In genomic region chr22:17376950-17377349, GRCh38 we compare ENCODE assay signal across 28 cellular contexts. TPM values are rescaled to one million over a fixed set of nuclear protein-coding genes. Genes with fewer than 3 reads are reported as not detected.
"Had no signal": no experiment of that assay in that cellular context is flagged by ENCODE, and none has a peak within 500 bp of the region (broad histone marks: within the 10 kb centered on the region; RNA-seq: fewer than 3 reads in every experiment).

No MANE protein-coding gene starts in this region.

- H3K4me1 Mint-ChIP-seq: activated CD4-positive, alpha-beta T cell treated with anti-CD3 and anti-CD28 coated beads for 36 hours; activated naive CD8-positive, alpha-beta T cell treated with anti-CD3 and anti-CD28 coated beads for 36 hours; immature natural killer cell; T-cell had no signal

- H3K27ac Mint-ChIP-seq: activated CD4-positive, alpha-beta T cell treated with anti-CD3 and anti-CD28 coated beads for 36 hours; activated naive CD4-positive, alpha-beta T cell treated with anti-CD3 and anti-CD28 coated beads for 36 hours; activated naive CD8-positive, alpha-beta T cell treated with anti-CD3 and anti-CD28 coated beads for 36 hours; immature natural killer cell; mesothelial cell of epicardium; naive thymus-derived CD4-positive, alpha-beta T cell; T-cell had no signal

- H3K9me3 Mint-ChIP-seq: activated naive CD4-positive, alpha-beta T cell treated with anti-CD3 and anti-CD28 coated beads for 36 hours; activated naive CD8-positive, alpha-beta T cell treated with anti-CD3 and anti-CD28 coated beads for 36 hours; immature natural killer cell; mesothelial cell of epicardium; naive thymus-derived CD4-positive, alpha-beta T cell; T-cell had no signal

- H3K36me3 Mint-ChIP-seq: activated naive CD8-positive, alpha-beta T cell treated with anti-CD3 and anti-CD28 coated beads for 36 hours; immature natural killer cell; mesothelial cell of epicardium; naive thymus-derived CD4-positive, alpha-beta T cell; T-cell had no signal

- DNase-seq: activated CD4-positive, alpha-beta T cell treated with anti-CD3 and anti-CD28 coated beads for 36 hours; activated CD4-positive, alpha-beta T cell treated with anti-CD3 and anti-CD28 coated beads, Interleukin-2, amount 50 U/mL, for 4 hours; activated CD4-positive, CD25-positive, alpha-beta regulatory T cell; activated effector memory CD4-positive, alpha-beta T cell treated with anti-CD3 and anti-CD28 coated beads, Interleukin-2, amount 50 U/mL, for 16 hours; activated naive CD4-positive, alpha-beta T cell treated with anti-CD3 and anti-CD28 coated beads for 36 hours; activated naive CD8-positive, alpha-beta T cell treated with anti-CD3 and anti-CD28 coated beads for 36 hours; adrenal gland; aorta; body of pancreas; dorsolateral prefrontal cortex; effector memory CD4-positive, alpha-beta T cell; erythroblast; head of caudate nucleus; hypothalamus; immature natural killer cell; kidney; left colon; naive thymus-derived CD4-positive, alpha-beta T cell; occipital lobe; stimulated activated CD4-positive, alpha-beta T cell treated with anti-CD3 and anti-CD28 coated beads, Interleukin-2, amount 100 ng/mL, for 48 hours; stimulated activated naive CD4-positive, alpha-beta T cell treated with Interleukin-2 at 50 U/mL for 16 hours; T-cell had no signal

- H3K4me3 Mint-ChIP-seq: activated CD4-positive, alpha-beta T cell treated with anti-CD3 and anti-CD28 coated beads for 36 hours; activated naive CD4-positive, alpha-beta T cell treated with anti-CD3 and anti-CD28 coated beads for 36 hours; activated naive CD8-positive, alpha-beta T cell treated with anti-CD3 and anti-CD28 coated beads for 36 hours; immature natural killer cell; mesothelial cell of epicardium; naive thymus-derived CD4-positive, alpha-beta T cell; T-cell had no signal

- H3K9me3 ChIP-seq: adrenal gland, body of pancreas, right atrium auricular region, tibial nerve had no signal

- H3K4me1 ChIP-seq: adrenal gland, body of pancreas, parathyroid adenoma, tibial nerve had no signal

- H3K4me3 ChIP-seq: adrenal gland, body of pancreas, coronary artery, dorsolateral prefrontal cortex, right atrium auricular region, tibial nerve had no signal

- ATAC-seq: activated CD4-positive, alpha-beta T cell treated with anti-CD3 and anti-CD28 coated beads for 36 hours; body of pancreas; left colon; naive thymus-derived CD4-positive, alpha-beta T cell; T-cell had no signal

- H3K9ac ChIP-seq: parathyroid adenoma had no signal

- H3K27me3 ChIP-seq: body of pancreas, right atrium auricular region had no signal

- H3K36me3 ChIP-seq: adrenal gland, right atrium auricular region, tibial nerve had no signal

- H2AFZ ChIP-seq: parathyroid adenoma had no signal

- H3K27ac ChIP-seq: adrenal gland, body of pancreas, coronary artery, parathyroid adenoma, tibial nerve had no signal

RNA-seq across cellular contexts. Expression of gene CECR2, which starts 7.7 kb away (rescaled TPM):
- total RNA-seq: fibroblast of villous mesenchyme had no signal
- polyA plus RNA-seq: immature natural killer cell; naive thymus-derived CD4-positive, alpha-beta T cell had no signal
